ENCODE assay signal across 1 cellular context in genomic region chr3:65303431-65303830, GRCh38.
TF ChIP-seq lines count a peak whose summit lies in the region.

No MANE protein-coding gene starts in this region.

TF ChIP-seq in GM23338, 12 proteins besides CTCF, POLR2A, EP300 and RAD21 (continued from another document):
- TF ChIP-seq ZNF462 (CRISPR knock-in tag; IDR thresholded peaks at IDR 0.05) (no peak), CREB1 (CRISPR knock-in tag; IDR thresholded peaks at IDR 0.05; ENCODE audit: low read depth) (no peak), REST (IDR thresholded peaks at IDR 0.05; ENCODE audit: unreplicated experiment) (no peak), ZNF331 (CRISPR knock-in tag; IDR thresholded peaks at IDR 0.05; ENCODE audit: low read depth) (no peak), ZNF114 (CRISPR knock-in tag; IDR thresholded peaks at IDR 0.05) (no peak), EZH2 (IDR thresholded peaks at IDR 0.05; ENCODE audit: low read depth, unreplicated experiment) (no peak), POLR2AphosphoS5 (IDR thresholded peaks at IDR 0.05; ENCODE audit: low read depth) (no peak), EZH2phosphoT487 (IDR thresholded peaks at IDR 0.05; ENCODE audit: unreplicated experiment) (no peak)
